Comparison of ENCODE assay signal across 1 cellular context in the genomic region with DNA sequence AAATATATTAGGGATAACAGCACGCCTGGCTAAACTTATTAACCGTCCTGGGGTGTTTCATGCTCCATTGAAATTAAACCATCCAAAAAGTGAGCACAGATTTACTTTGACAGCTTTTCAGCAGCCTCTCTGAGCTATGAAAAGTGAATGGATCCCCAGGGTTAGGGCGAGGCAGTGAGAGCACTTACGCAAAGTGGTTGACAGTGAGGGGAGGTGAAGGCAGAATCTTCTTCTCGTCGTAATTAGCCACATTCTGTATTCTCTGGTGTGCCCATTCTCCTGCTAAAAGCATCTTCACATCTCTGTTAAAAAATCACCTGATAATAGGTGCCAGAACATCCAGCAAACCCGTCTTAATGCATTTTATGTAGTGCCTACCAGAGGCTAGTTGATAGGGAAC.
TF ChIP-seq lines count a peak whose summit lies in the region.

No MANE protein-coding gene starts in this region.

TF ChIP-seq in GM23338, 12 proteins besides CTCF, POLR2A, EP300 and RAD21 (continued from another document):
- TF ChIP-seq REST (IDR thresholded peaks at IDR 0.05; ENCODE audit: unreplicated experiment) (no peak), JUNB (IDR thresholded peaks at IDR 0.05; ENCODE audit: unreplicated experiment) (no peak), ETS1 (IDR thresholded peaks at IDR 0.05) (no peak), EZH2 (IDR thresholded peaks at IDR 0.05; ENCODE audit: low read depth, unreplicated experiment) (no peak), NANOG (IDR thresholded peaks at IDR 0.05; ENCODE audit: borderline replicate concordance) (no peak), POLR2AphosphoS5 (IDR thresholded peaks at IDR 0.05; ENCODE audit: low read depth) (no peak), ZNF331 (CRISPR knock-in tag; IDR thresholded peaks at IDR 0.05; ENCODE audit: low read depth) (no peak), EZH2phosphoT487 (IDR thresholded peaks at IDR 0.05; ENCODE audit: unreplicated experiment) (no peak), ZNF114 (CRISPR knock-in tag; IDR thresholded peaks at IDR 0.05) (no peak), STAT1 (IDR thresholded peaks at IDR 0.05; ENCODE audit: unreplicated experiment) (no peak)
